ENCODE assay signal across 9 cellular contexts in the genomic region with DNA sequence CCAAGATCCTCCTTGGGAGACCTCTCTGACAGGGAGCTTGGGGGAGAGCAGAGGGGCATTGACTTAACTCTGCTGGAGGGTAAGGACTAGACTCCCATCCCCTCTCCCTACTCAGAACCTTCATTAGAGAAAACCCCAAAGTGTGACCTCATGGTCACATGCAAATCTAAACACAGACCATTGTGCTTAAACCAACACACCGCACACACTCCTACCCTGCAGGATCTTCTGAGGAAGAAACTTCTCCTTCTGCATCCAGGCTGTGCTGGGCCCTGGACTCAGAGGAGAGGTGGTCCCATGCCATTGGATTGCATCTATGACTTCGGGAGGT. TPM values are rescaled to one million over a fixed set of nuclear protein-coding genes. Genes with fewer than 3 reads are reported as not detected.
DNase-seq lines count a peak whose midpoint lies in the region; ATAC-seq, FAIRE-seq and TF ChIP-seq lines count a peak whose summit lies in the region.
"Had no signal": no experiment of that assay in that cellular context is flagged by ENCODE, and none has a peak within 500 bp of the region (broad histone marks: within the 10 kb centered on the region; RNA-seq: fewer than 3 reads in every experiment).

No MANE protein-coding gene starts in this region.

- peak overlapping the region; percentile 78 for H3K27ac ChIP-seq in CD4-positive, CD25-positive, alpha-beta regulatory T cell (ENCODE audit: insufficient read depth, low read length, poor library complexity, severe bottlenecking)
- peak overlapping the region; percentile 88 for H3K27ac ChIP-seq in KOPT-K1 (ENCODE audit: low read depth, low read length, poor library complexity, severe bottlenecking)
- H3K27ac ChIP-seq in small intestine (ENCODE audit: low read depth in 1 of 2, low read length in 1 of 2), result peak overlapping the region in 1 of 2 donors; percentile 87

- H3K36me3 Mint-ChIP-seq in CD4-positive, CD25-positive, alpha-beta regulatory T cell, result peaks cover 6% of the 10 kb centered on the region
- H3K36me3 Mint-ChIP-seq in central memory CD8-positive, alpha-beta T cell (ENCODE audit: insufficient read depth), result peaks cover 6% of the 10 kb centered on the region
- H3K36me3 Mint-ChIP-seq in neural crest cell (ENCODE audit: low read depth), result peaks cover 5% of the 10 kb centered on the region

- peaks cover 15 to 45% (median 24%) of the 10 kb centered on the region in 4 donors for H3K4me1 Mint-ChIP-seq in CD4-positive, CD25-positive, alpha-beta regulatory T cell
- peaks cover 36% of the 10 kb centered on the region for H3K4me1 Mint-ChIP-seq in central memory CD8-positive, alpha-beta T cell
- peaks cover 36% of the 10 kb centered on the region for H3K4me1 Mint-ChIP-seq in neural crest cell

- H3K4me1 ChIP-seq in CD4-positive, CD25-positive, alpha-beta regulatory T cell (ENCODE audit: control insufficient read depth, insufficient read depth, low read length, poor library complexity, severe bottlenecking), result peaks cover 24% of the 10 kb centered on the region
- no peaks in the 10 kb centered on the region for H3K4me1 ChIP-seq in small intestine (ENCODE audit: control insufficient read depth in 2 of 2, insufficient read depth in 1 of 2, low read depth in 1 of 2, low read length in 1 of 2)

- H3K4me3 Mint-ChIP-seq in CD4-positive, CD25-positive, alpha-beta regulatory T cell, result peak overlapping the region; percentile 88 to 96 (median 91)
- H3K4me3 Mint-ChIP-seq in central memory CD8-positive, alpha-beta T cell, result peak overlapping the region; percentile 86
- H3K4me3 Mint-ChIP-seq in neural crest cell, result peak overlapping the region; percentile 80

- H3K27ac Mint-ChIP-seq in CD4-positive, CD25-positive, alpha-beta regulatory T cell, result peak overlapping the region; percentile 81 to 94 (median 93)
- H3K27ac Mint-ChIP-seq in central memory CD8-positive, alpha-beta T cell (ENCODE audit: low read depth), result peak overlapping the region; percentile 91
- no peak overlapping the region for H3K27ac Mint-ChIP-seq in neural crest cell (ENCODE audit: unreplicated experiment)

- H3K4me3 ChIP-seq in CD4-positive, CD25-positive, alpha-beta regulatory T cell (ENCODE audit: low read depth, low read length), result peak overlapping the region; percentile 76
- H3K4me3 ChIP-seq in small intestine (ENCODE audit: low read depth in 1 of 2, low read length in 2 of 2), result no peak overlapping the region

- H3K9me3 ChIP-seq in CD4-positive, CD25-positive, alpha-beta regulatory T cell (ENCODE audit: control insufficient read depth in 2 of 2, low read length in 2 of 2), result no peaks in the 10 kb centered on the region
- H3K9me3 ChIP-seq in KOPT-K1 (ENCODE audit: insufficient read depth, low read length, poor library complexity, severe bottlenecking) (no peaks in the 10 kb centered on the region), small intestine (ENCODE audit: control insufficient read depth, low read depth) (no peaks in the 10 kb centered on the region)

- no peaks in the 10 kb centered on the region for H3K27me3 ChIP-seq in CD4-positive, CD25-positive, alpha-beta regulatory T cell (ENCODE audit: control insufficient read depth, insufficient read depth, low read length)
- no peaks in the 10 kb centered on the region for H3K27me3 ChIP-seq in small intestine (ENCODE audit: control insufficient read depth in 2 of 2, insufficient read depth in 2 of 2, low read length in 2 of 2)

- FAIRE-seq in small intestine (lab: Jason Lieb, UNC), result no peak

- no peak for DNase-seq in CD4-positive, CD25-positive, alpha-beta regulatory T cell
- DNase-seq in central memory CD8-positive, alpha-beta T cell (ENCODE audit: low spot score in 2 of 2), result no peak
- DNase-seq in neural crest cell (ENCODE audit: low read depth, low spot score), result no peak
- DNase-seq in NCI-H774 (lab: John Stamatoyannopoulos, UW), result no peak
- no peak for DNase-seq in NCI-H146 (lab: John Stamatoyannopoulos, UW)
- DNase-seq in Kasumi-1 (lab: John Stamatoyannopoulos, UW), result no peak
- no peak for DNase-seq in small intestine

- WGBS in small intestine, 3 donors, result 84 to 89% (median 86%) methylated on average over 2 of the region's 2 CpGs

- no peaks in the 10 kb centered on the region for H3K36me3 ChIP-seq in CD4-positive, CD25-positive, alpha-beta regulatory T cell (ENCODE audit: control insufficient read depth, insufficient read depth, low read length)
- no peaks in the 10 kb centered on the region for H3K36me3 ChIP-seq in KOPT-K1 (ENCODE audit: insufficient read depth, low read length)
- H3K36me3 ChIP-seq in small intestine (ENCODE audit: control insufficient read depth in 2 of 2, insufficient read depth in 2 of 2, low read length in 2 of 2), result no peaks in the 10 kb centered on the region

- TF ChIP-seq CTCF in neural crest cell (conservative IDR thresholded peaks at IDR 0.05), result no peak

- no peak for ATAC-seq in CD4-positive, CD25-positive, alpha-beta regulatory T cell (ENCODE audit: low read depth in 2 of 2)
- ATAC-seq in central memory CD8-positive, alpha-beta T cell (replicated peaks; ENCODE audit: extremely low read depth, poor library complexity, severe bottlenecking), result no peak

- no peaks in the 10 kb centered on the region for H3K27me3 Mint-ChIP-seq in CD4-positive, CD25-positive, alpha-beta regulatory T cell
- no peaks in the 10 kb centered on the region for H3K27me3 Mint-ChIP-seq in central memory CD8-positive, alpha-beta T cell
- no peaks in the 10 kb centered on the region for H3K27me3 Mint-ChIP-seq in neural crest cell (ENCODE audit: low read depth)

- peaks cover 0 to 2% (median 0%) of the 10 kb centered on the region in 7 donors for H3K9me3 Mint-ChIP-seq in CD4-positive, CD25-positive, alpha-beta regulatory T cell
- H3K9me3 Mint-ChIP-seq in central memory CD8-positive, alpha-beta T cell, result no peaks in the 10 kb centered on the region
- H3K9me3 Mint-ChIP-seq in neural crest cell, result no peaks in the 10 kb centered on the region

RNA-seq across cellular contexts. Expression of a gene that starts 0.8 kb away (rescaled TPM):
- total RNA-seq in CD4-positive, CD25-positive, alpha-beta regulatory T cell, result 14.9 TPM
- 10 to 100 TPM; 20.4 to 25.9 (median 22.3) TPM for polyA plus RNA-seq in CD4-positive, CD25-positive, alpha-beta regulatory T cell
- 14.8 and 15.5 TPM in 2 replicates for total RNA-seq in neural crest cell
- 1 to 10 TPM; 6.5 to 9.0 (median 8.9) TPM for polyA plus RNA-seq in small intestine

RNA-seq across cellular contexts. Expression of a gene that starts 8.4 kb away (rescaled TPM):
- total RNA-seq in CD4-positive, CD25-positive, alpha-beta regulatory T cell, result not detected
- not detected for polyA plus RNA-seq in CD4-positive, CD25-positive, alpha-beta regulatory T cell
- not detected in 2 replicates for total RNA-seq in neural crest cell
- not detected for polyA plus RNA-seq in small intestine
- total RNA-seq: HT1080 had no signal

RNA-seq across cellular contexts. Expression of a gene that starts 17.0 kb away (rescaled TPM):
- not detected for total RNA-seq in CD4-positive, CD25-positive, alpha-beta regulatory T cell
- not detected for polyA plus RNA-seq in CD4-positive, CD25-positive, alpha-beta regulatory T cell
- 17.2 TPM in 1 of 2 replicates, not detected in the other for total RNA-seq in neural crest cell
- not detected for polyA plus RNA-seq in small intestine
- total RNA-seq: HT1080 had no signal
